Comparison of ENCODE assay signal across 1 cellular context in the genomic region with DNA sequence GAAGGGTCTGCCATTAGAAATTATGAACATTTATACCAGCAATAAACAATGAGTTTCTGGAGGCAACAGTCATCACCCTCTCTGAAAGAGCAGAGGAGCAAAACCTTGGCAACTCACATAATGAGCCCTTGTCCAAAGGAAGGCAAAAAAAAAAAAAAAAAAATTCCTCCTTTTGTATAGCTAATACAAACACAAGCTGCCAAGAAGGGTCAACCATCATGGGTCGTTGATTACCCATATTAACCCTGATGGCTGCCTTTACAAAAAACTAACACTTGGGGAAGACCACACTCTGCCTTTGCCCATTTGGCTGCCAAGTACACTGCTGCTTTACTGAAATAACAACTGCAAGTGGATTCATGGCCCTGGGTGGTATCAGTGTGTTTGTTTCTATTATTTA.
TF ChIP-seq lines count a peak whose summit lies in the region.

No MANE protein-coding gene starts in this region.

TF ChIP-seq in GM23338, 12 proteins besides CTCF, POLR2A, EP300 and RAD21 (continued from another document):
- TF ChIP-seq EZH2 (IDR thresholded peaks at IDR 0.05; ENCODE audit: low read depth, unreplicated experiment): no peak
- TF ChIP-seq JUNB (IDR thresholded peaks at IDR 0.05; ENCODE audit: unreplicated experiment): no peak
- TF ChIP-seq EZH2phosphoT487 (IDR thresholded peaks at IDR 0.05; ENCODE audit: unreplicated experiment): no peak
- TF ChIP-seq, protein P1, sequence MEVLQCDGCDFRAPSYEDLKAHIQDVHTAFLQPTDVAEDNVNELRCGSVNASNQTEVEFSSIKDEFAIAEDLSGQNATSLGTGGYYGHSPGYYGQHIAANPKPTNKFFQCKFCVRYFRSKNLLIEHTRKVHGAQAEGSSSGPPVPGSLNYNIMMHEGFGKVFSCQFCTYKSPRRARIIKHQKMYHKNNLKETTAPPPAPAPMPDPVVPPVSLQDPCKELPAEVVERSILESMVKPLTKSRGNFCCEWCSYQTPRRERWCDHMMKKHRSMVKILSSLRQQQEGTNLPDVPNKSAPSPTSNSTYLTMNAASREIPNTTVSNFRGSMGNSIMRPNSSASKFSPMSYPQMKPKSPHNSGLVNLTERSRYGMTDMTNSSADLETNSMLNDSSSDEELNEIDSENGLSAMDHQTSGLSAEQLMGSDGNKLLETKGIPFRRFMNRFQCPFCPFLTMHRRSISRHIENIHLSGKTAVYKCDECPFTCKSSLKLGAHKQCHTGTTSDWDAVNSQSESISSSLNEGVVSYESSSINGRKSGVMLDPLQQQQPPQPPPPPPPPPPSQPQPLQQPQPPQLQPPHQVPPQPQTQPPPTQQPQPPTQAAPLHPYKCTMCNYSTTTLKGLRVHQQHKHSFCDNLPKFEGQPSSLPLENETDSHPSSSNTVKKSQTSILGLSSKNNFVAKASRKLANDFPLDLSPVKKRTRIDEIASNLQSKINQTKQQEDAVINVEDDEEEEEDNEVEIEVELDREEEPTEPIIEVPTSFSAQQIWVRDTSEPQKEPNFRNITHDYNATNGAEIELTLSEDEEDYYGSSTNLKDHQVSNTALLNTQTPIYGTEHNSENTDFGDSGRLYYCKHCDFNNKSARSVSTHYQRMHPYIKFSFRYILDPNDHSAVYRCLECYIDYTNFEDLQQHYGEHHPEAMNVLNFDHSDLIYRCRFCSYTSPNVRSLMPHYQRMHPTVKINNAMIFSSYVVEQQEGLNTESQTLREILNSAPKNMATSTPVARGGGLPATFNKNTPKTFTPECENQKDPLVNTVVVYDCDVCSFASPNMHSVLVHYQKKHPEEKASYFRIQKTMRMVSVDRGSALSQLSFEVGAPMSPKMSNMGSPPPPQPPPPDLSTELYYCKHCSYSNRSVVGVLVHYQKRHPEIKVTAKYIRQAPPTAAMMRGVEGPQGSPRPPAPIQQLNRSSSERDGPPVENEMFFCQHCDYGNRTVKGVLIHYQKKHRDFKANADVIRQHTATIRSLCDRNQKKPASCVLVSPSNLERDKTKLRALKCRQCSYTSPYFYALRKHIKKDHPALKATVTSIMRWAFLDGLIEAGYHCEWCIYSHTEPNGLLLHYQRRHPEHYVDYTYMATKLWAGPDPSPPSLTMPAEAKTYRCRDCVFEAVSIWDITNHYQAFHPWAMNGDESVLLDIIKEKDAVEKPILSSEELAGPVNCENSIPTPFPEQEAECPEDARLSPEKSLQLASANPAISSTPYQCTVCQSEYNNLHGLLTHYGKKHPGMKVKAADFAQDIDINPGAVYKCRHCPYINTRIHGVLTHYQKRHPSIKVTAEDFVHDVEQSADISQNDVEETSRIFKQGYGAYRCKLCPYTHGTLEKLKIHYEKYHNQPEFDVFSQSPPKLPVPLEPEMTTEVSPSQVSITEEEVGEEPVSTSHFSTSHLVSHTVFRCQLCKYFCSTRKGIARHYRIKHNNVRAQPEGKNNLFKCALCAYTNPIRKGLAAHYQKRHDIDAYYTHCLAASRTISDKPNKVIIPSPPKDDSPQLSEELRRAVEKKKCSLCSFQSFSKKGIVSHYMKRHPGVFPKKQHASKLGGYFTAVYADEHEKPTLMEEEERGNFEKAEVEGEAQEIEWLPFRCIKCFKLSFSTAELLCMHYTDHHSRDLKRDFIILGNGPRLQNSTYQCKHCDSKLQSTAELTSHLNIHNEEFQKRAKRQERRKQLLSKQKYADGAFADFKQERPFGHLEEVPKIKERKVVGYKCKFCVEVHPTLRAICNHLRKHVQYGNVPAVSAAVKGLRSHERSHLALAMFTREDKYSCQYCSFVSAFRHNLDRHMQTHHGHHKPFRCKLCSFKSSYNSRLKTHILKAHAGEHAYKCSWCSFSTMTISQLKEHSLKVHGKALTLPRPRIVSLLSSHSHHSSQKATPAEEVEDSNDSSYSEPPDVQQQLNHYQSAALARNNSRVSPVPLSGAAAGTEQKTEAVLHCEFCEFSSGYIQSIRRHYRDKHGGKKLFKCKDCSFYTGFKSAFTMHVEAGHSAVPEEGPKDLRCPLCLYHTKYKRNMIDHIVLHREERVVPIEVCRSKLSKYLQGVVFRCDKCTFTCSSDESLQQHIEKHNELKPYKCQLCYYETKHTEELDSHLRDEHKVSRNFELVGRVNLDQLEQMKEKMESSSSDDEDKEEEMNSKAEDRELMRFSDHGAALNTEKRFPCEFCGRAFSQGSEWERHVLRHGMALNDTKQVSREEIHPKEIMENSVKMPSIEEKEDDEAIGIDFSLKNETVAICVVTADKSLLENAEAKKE (CRISPR knock-in tag; IDR thresholded peaks at IDR 0.05): no peak
- TF ChIP-seq, protein P2, sequence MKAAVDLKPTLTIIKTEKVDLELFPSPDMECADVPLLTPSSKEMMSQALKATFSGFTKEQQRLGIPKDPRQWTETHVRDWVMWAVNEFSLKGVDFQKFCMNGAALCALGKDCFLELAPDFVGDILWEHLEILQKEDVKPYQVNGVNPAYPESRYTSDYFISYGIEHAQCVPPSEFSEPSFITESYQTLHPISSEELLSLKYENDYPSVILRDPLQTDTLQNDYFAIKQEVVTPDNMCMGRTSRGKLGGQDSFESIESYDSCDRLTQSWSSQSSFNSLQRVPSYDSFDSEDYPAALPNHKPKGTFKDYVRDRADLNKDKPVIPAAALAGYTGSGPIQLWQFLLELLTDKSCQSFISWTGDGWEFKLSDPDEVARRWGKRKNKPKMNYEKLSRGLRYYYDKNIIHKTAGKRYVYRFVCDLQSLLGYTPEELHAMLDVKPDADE (IDR thresholded peaks at IDR 0.05): no peak
- TF ChIP-seq ZNF331 (CRISPR knock-in tag; IDR thresholded peaks at IDR 0.05; ENCODE audit: low read depth): no peak
- TF ChIP-seq ZNF114 (CRISPR knock-in tag; IDR thresholded peaks at IDR 0.05): no peak
- TF ChIP-seq CREB1 (CRISPR knock-in tag; IDR thresholded peaks at IDR 0.05; ENCODE audit: low read depth): no peak
- TF ChIP-seq STAT1 (IDR thresholded peaks at IDR 0.05; ENCODE audit: unreplicated experiment): no peak
- no peak for TF ChIP-seq NANOG (IDR thresholded peaks at IDR 0.05; ENCODE audit: borderline replicate concordance)
- TF ChIP-seq POLR2AphosphoS5 (IDR thresholded peaks at IDR 0.05; ENCODE audit: low read depth): no peak
